Comparison of ENCODE assay signal across 13 cellular contexts in the genomic region with DNA sequence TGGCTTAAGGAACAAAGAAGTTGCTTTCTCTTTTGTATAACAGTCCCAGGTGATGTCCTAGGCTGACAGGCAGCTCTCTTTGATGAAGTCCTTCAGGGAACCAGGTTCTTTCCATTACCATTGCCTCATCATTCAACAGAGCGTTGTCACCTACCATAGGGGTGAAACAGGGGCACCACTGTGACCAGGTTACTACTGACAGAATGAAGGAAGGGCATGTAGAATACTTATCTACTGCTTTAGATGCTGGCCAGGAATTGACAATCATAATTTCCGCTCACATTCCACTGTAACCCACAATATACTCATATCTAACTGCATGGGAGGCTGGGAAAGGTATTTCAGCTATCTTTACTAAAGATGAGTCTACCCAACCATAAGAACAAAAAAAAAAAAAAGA.
"Had no signal": no experiment of that assay in that cellular context is flagged by ENCODE, and none has a peak within 500 bp of the region (broad histone marks: within the 10 kb centered on the region; RNA-seq: fewer than 3 reads in every experiment).

No MANE protein-coding gene starts in this region.

- H3K4me3 Mint-ChIP-seq: central memory CD8-positive, alpha-beta T cell; dendritic cell treated with granulocyte-macrophage colony-stimulating factor and Interleukin-4, amounts not matched to agents 40 ng/mL and 50 ng/mL, for 4 days; natural killer cell; neural progenitor cell had no signal

- DNase-seq: activated CD4-positive, alpha-beta T cell treated with anti-CD3 and anti-CD28 coated beads for 4 hours; effector CD8-positive, alpha-beta T cell; kidney glomerular epithelial cell; left lung; lower lobe of right lung; mesendoderm; natural killer cell; T-helper 2 cell; transverse colon had no signal

- H3K27me3 Mint-ChIP-seq: central memory CD8-positive, alpha-beta T cell had no signal

- ATAC-seq: left lung, lower lobe of right lung, natural killer cell had no signal

- H3K27ac Mint-ChIP-seq: activated T-helper 2 cell treated with anti-CD3 and anti-CD28 coated beads, Interferon-gamma antibody, Interleukin-2, Interleukin-4, amounts not matched to agents 10 μg/mL and 5 μg/mL and 100 μg/mL, durations not matched to agents 14 hours and 24 hours and 36 hours; dendritic cell treated with granulocyte-macrophage colony-stimulating factor and Interleukin-4, amounts not matched to agents 40 ng/mL and 50 ng/mL, for 4 days; natural killer cell; neural progenitor cell had no signal
